ENCODE assay signal across 10 cellular contexts in genomic region chr10:128530301-128530700, GRCh38.
DNase-seq lines count a peak whose midpoint lies in the region; ATAC-seq, FAIRE-seq and TF ChIP-seq lines count a peak whose summit lies in the region.
"Had no signal": no experiment of that assay in that cellular context is flagged by ENCODE, and none has a peak within 500 bp of the region (broad histone marks: within the 10 kb centered on the region; RNA-seq: fewer than 3 reads in every experiment).

No MANE protein-coding gene starts in this region.

- POLR2A ChIA-PET in GM12878 (lab: Charles Lee) = no interaction called here

- H3K27me3 ChIP-seq in GM12878 (replicated peaks in 1 of 2; ENCODE audit: control insufficient read depth in 2 of 2, insufficient read depth in 2 of 2, low read length in 1 of 2) = peaks cover 0 to 3% of the 10 kb centered on the region in 2 experiments; a peak in 2 of 4 replicates

- RAD21 ChIA-PET in GM12878 (lab: Charles Lee; ENCODE audit: unreplicated experiment) = no interaction called here

- SMC1A ChIA-PET in GM12878 (lab: Charles Lee; ENCODE audit: uncharacterized antibody, unreplicated experiment) = no interaction called here

- 24% methylated on average over 5 of the region's 5 CpGs for WGBS in GM12878 (ENCODE audit: insufficient coverage, insufficient replicate concordance, low lambda C conversion rate, missing lambda C conversion rate)

- no peaks in the 10 kb centered on the region for H3K36me3 Mint-ChIP-seq in HFFc6 (ENCODE audit: low read depth)

- no TSS peak for BruUV-seq in GM12878 (replicated peaks; lab: Mats Ljungman, UMichigan)

- no peak overlapping the region for H3K27ac Mint-ChIP-seq in HFFc6
- H3K27ac Mint-ChIP-seq: activated T-cell treated with anti-CD3 and anti-CD28 coated beads, Interleukin-2, amount 50 U/mL, for 24 hours had no signal

- no peaks in the 10 kb centered on the region for H3K4me1 ChIP-seq in GM12878 (ENCODE audit: control insufficient read depth, insufficient read depth, low read length)

- H3K9me3 ChIP-seq in GM12878 (replicated peaks; ENCODE audit: control insufficient read depth, insufficient read depth, low read length) = no peaks in the 10 kb centered on the region

- H2AFZ ChIP-seq in GM12878 (ENCODE audit: control insufficient read depth, low read depth, low read length) = no peak overlapping the region

- TF ChIP-seq CTCF in HFFc6 (IDR thresholded peaks at IDR 0.05) (peak; percentile 67; the same call in 1 of the 2 replicates), GM12878 (IDR thresholded peaks at IDR 0.05 in 2 of 3, conservative IDR thresholded peaks at IDR 0.05 in 1 of 3; ENCODE audit: control insufficient read depth in 2 of 3, extremely low read depth in 1 of 3, insufficient read depth in 1 of 3, low read depth in 3 of 3, low read length in 3 of 3) (peak; percentile 24 to 45 (median 43); a peak in 4 of 6 replicates), omental fat pad (IDR thresholded peaks at IDR 0.05) (no peak)

- peak; percentile 4 for DNase-seq in Caki2 (ENCODE audit: low read depth)
- no peak for DNase-seq in HFFc6
- no peak for DNase-seq in GM12878 (ENCODE audit: low read depth, low spot score)
- DNase-seq in middle frontal gyrus (ENCODE audit: extremely low spot score, low spot score) = peak; percentile 5
- no peak for DNase-seq in activated CD4-positive, alpha-beta T cell treated with anti-CD3 and anti-CD28 coated beads for 48 hours
- DNase-seq in HUDEP-2 (lab: John Stamatoyannopoulos, UW; ENCODE audit: unreplicated experiment in 76 of 76) = no peak
- DNase-seq in omental fat pad (ENCODE audit: low spot score) = no peak
- DNase-seq: activated T-cell treated with anti-CD3 and anti-CD28 coated beads, Interleukin-2, amount 50 U/mL, for 24 hours; retina had no signal

- no peak for TF ChIP-seq EP300 in GM12878 (IDR thresholded peaks at IDR 0.05; ENCODE audit: borderline replicate concordance in 1 of 2, control insufficient read depth in 1 of 2, low read depth in 2 of 2, low read length in 2 of 2)

- peak; percentile 27; the same call in 1 of the 2 replicates for TF ChIP-seq RAD21 in GM12878 (IDR thresholded peaks at IDR 0.05; ENCODE audit: insufficient read depth, low read depth, low read length)

- FAIRE-seq in GM12878 (lab: Jason Lieb, UNC) = no peak

- no peak for TF ChIP-seq POLR2A in GM12878 (IDR thresholded peaks at IDR 0.05; ENCODE audit: low read depth, low read length)

- H3K79me2 ChIP-seq in GM12878 (ENCODE audit: control insufficient read depth, insufficient read depth, low read length) = no peaks in the 10 kb centered on the region

- no peak overlapping the region for H3K4me3 ChIP-seq in GM12878

- H3K9ac ChIP-seq in GM12878 (ENCODE audit: control insufficient read depth, insufficient read depth, low read length) = no peak overlapping the region

- H3K27ac ChIP-seq in GM12878 (ENCODE audit: control insufficient read depth, insufficient read depth) = no peak overlapping the region

- no peak overlapping the region for H3K4me3 Mint-ChIP-seq in HFFc6
- H3K4me3 Mint-ChIP-seq: activated T-cell treated with anti-CD3 and anti-CD28 coated beads, Interleukin-2, amount 50 U/mL, for 24 hours had no signal

- in situ Hi-C loops in Caki2 (cut with HindIII; ENCODE audit: low pct_unique_long_range_greater_than_20kb, low sequenced_read_pairs) (no loop called here), GM12878 (cut with MboI) (no loop called here)

- ATAC-seq in GM12878 = no peak
- ATAC-seq in HG03025 (IDR thresholded peaks at IDR 0.05; ENCODE audit: low FRiP score, unreplicated experiment) = no peak
- no peak for ATAC-seq in omental fat pad (ENCODE audit: low FRiP score)

- H3K36me3 ChIP-seq in GM12878 (ENCODE audit: control insufficient read depth in 2 of 2, insufficient read depth in 2 of 2, low read length in 1 of 2) = no peaks in the 10 kb centered on the region

- no peaks in the 10 kb centered on the region for H4K20me1 ChIP-seq in GM12878 (ENCODE audit: control insufficient read depth, insufficient read depth)

- peaks cover 3% of the 10 kb centered on the region; the same call in 1 of the 2 replicates for H3K27me3 Mint-ChIP-seq in HFFc6 (ENCODE audit: insufficient read depth)

- no peaks in the 10 kb centered on the region for H3K4me1 Mint-ChIP-seq in HFFc6 (ENCODE audit: low read depth)

- CTCF ChIA-PET in GM12878 (lab: Yijun Ruan, JAX) = no interaction called here

- H3K4me2 ChIP-seq in GM12878 (ENCODE audit: control insufficient read depth, insufficient read depth) = no peak overlapping the region

- intact Hi-C loops in GM12878 (cut with micrococcal nuclease; ENCODE audit: unreplicated experiment) = loop anchor here (5.0 to 10.0 kb wide), 2 partner anchors 196 to 268 kb away; no protein-coding TSS in a partner anchor

- H3K9me3 Mint-ChIP-seq in HFFc6 = peaks cover 48% of the 10 kb centered on the region
- H3K9me3 Mint-ChIP-seq: activated T-cell treated with anti-CD3 and anti-CD28 coated beads, Interleukin-2, amount 50 U/mL, for 24 hours had no signal

TF ChIP-seq in GM12878, 131 proteins besides CTCF, POLR2A, EP300 and RAD21:
- TF ChIP-seq SUZ12 (IDR thresholded peaks at IDR 0.05; ENCODE audit: unreplicated experiment) (no peak), ZSCAN29 (IDR thresholded peaks at IDR 0.05) (no peak), CHD1 (IDR thresholded peaks at IDR 0.05; ENCODE audit: low read depth, low read length) (no peak), ZZZ3 (IDR thresholded peaks at IDR 0.05; ENCODE audit: control insufficient read depth, insufficient read length, low read depth) (no peak), FOXM1 (IDR thresholded peaks at IDR 0.05; ENCODE audit: low read depth, low read length) (no peak), IRF4 (IDR thresholded peaks at IDR 0.05; ENCODE audit: low read depth, low read length) (no peak), NFYA (IDR thresholded peaks at IDR 0.05; ENCODE audit: borderline replicate concordance, low read depth, low read length) (no peak), NR2C1 (IDR thresholded peaks at IDR 0.05) (no peak), NRF1 (conservative IDR thresholded peaks at IDR 0.05; ENCODE audit: low read depth, low read length) (no peak), WRNIP1 (IDR thresholded peaks at IDR 0.05; ENCODE audit: borderline replicate concordance, low read depth, low read length) (no peak), CREM (IDR thresholded peaks at IDR 0.05; ENCODE audit: low read depth) (no peak), TCF3 (IDR thresholded peaks at IDR 0.05; ENCODE audit: borderline replicate concordance, insufficient read depth, low read depth, low read length) (no peak), GABPA (IDR thresholded peaks at IDR 0.05; ENCODE audit: low read depth) (no peak)

Comparison
In these comparisons a context has a peak if more than half of its experiments do, and no peak if none do; other contexts are left out.
1. DNase-seq: peak in Caki2 (single experiment) and middle frontal gyrus (single experiment); none in HFFc6 (single experiment), GM12878 (single experiment), activated CD4-positive, alpha-beta T cell treated with anti-CD3 and anti-CD28 coated beads for 48 hours (single experiment), HUDEP-2 (0 of 76) and omental fat pad (single experiment).
2. CTCF ChIP-seq: peak in HFFc6 (single experiment) and GM12878 (3 of 3); none in omental fat pad (0 of 3).